In the genomic region with DNA sequence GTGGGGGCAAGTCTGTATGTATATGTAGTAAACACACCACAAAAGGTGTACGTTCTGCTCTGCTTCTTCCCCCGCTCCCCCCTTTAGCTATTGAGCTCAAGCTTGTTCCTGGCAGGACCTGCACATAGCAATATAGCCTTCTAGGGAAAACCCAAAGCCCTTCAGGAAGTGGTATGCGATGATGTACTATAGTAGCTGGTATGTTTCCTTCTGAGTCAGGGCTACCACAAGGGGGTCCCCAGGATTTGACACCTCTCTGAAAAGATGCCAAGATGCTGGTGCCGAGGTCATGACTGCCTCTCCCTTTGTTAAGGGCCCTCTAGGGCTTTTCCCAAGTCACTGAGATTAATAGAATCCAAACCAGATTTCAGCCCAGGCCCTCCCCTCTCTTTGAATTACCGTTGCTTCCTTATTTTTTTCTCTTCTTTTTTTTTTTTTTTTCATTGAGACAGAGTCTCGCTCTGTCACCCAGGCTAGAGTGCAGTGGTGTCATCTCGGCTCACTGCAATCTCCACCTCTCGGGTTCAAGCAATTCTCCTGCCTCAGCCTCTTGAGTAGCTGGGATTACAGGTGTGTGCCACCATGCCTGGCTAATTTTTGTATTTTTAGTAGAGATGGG, we compare ENCODE assay signal across 8 cellular contexts.
DNase-seq lines count a peak whose midpoint lies in the region; ATAC-seq and TF ChIP-seq lines count a peak whose summit lies in the region.

No MANE protein-coding gene starts in this region.

- H3F3A ChIP-seq in MM.1S (ENCODE audit: insufficient read depth, low read length), result no peaks in the 10 kb centered on the region

- H2AFZ ChIP-seq in MM.1S (ENCODE audit: low read length), result no peak overlapping the region

- no peak overlapping the region for H3K4me2 ChIP-seq in MM.1S (ENCODE audit: low read depth, low read length)

- POLR2A ChIA-PET in A673 (lab: Charles Lee; ENCODE audit: low non-redundant PET), result no interaction called here

- H3K27me3 ChIP-seq in MM.1S (replicated peaks; ENCODE audit: insufficient read depth, low read length), result no peaks in the 10 kb centered on the region
- H3K27me3 ChIP-seq in A673 (replicated peaks; ENCODE audit: insufficient read depth, low read depth, low read length, poor library complexity), result peaks cover 10% of the 10 kb centered on the region

- H3K4me1 ChIP-seq in MM.1S (ENCODE audit: low read length) (no peaks in the 10 kb centered on the region), A673 (ENCODE audit: insufficient read depth, low read length, poor library complexity, severe bottlenecking) (no peaks in the 10 kb centered on the region)

- H3K36me3 ChIP-seq in MM.1S (replicated peaks; ENCODE audit: insufficient read depth, low read length) (no peaks in the 10 kb centered on the region), A673 (ENCODE audit: insufficient read depth, low read length, poor library complexity, severe bottlenecking) (no peaks in the 10 kb centered on the region)

- intact Hi-C loops in A673 (cut with micrococcal nuclease; ENCODE audit: unreplicated experiment), result no loop called here

- no peaks in the 10 kb centered on the region for H3K79me2 ChIP-seq in MM.1S (ENCODE audit: low read length)

- no peak overlapping the region for H3K4me3 ChIP-seq in MM.1S (ENCODE audit: low read length)
- no peak overlapping the region for H3K4me3 ChIP-seq in A673 (ENCODE audit: low read depth, low read length, poor library complexity, severe bottlenecking)

- H3K9me2 ChIP-seq in MM.1S (replicated peaks; ENCODE audit: insufficient read depth, low read length), result no peaks in the 10 kb centered on the region

- no peaks in the 10 kb centered on the region for H4K20me1 ChIP-seq in MM.1S (ENCODE audit: insufficient read depth, low read length)

- CTCF ChIA-PET in A673 (lab: Charles Lee), result no interaction called here

- TF ChIP-seq CTCF in MM.1S (IDR thresholded peaks at IDR 0.05; ENCODE audit: low read length) (no peak), A673 (conservative IDR thresholded peaks at IDR 0.05; ENCODE audit: low read depth, low read length) (no peak)

- no TSS peak for BruUV-seq in A673 (replicated peaks; lab: Mats Ljungman, UMichigan)

- ATAC-seq in GM18907 (IDR thresholded peaks at IDR 0.05; ENCODE audit: unreplicated experiment), result peak; percentile 94
- peak; percentile 86 for ATAC-seq in HG03064 (IDR thresholded peaks at IDR 0.05; ENCODE audit: low read depth, unreplicated experiment)

- peak in 2 of 3 experiments; percentile 52 to 59 for DNase-seq in activated CD8-positive, alpha-beta memory T cell treated with anti-CD3 and anti-CD28 coated beads for 48 hours (ENCODE audit: low read depth in 2 of 3, low spot score in 2 of 3)
- peak; percentile 53 for DNase-seq in stimulated activated CD4-positive, alpha-beta T cell treated with anti-CD3 and anti-CD28 coated beads, Interleukin-12 subunit alpha, Interleukin-12 subunit beta, amount 100 ng/mL, for 4 hours
- DNase-seq in NCI-H82 treated with DMSO at 0.1 percent for 48 hours (lab: John Stamatoyannopoulos, UW; ENCODE audit: unreplicated experiment) (no peak), MM.1S (no peak), A172 (ENCODE audit: low spot score) (no peak), A673 (ENCODE audit: low spot score) (no peak)

- H3K27ac ChIP-seq in MM.1S (ENCODE audit: low read length) (no peak overlapping the region), A673 (ENCODE audit: low read depth, low read length, poor library complexity, severe bottlenecking) (no peak overlapping the region)

- no peak overlapping the region for H3K9ac ChIP-seq in MM.1S (ENCODE audit: low read length)

- no peaks in the 10 kb centered on the region for H3K9me3 ChIP-seq in MM.1S (replicated peaks; ENCODE audit: insufficient read depth, low read length)
- no peaks in the 10 kb centered on the region for H3K9me3 ChIP-seq in A673 (ENCODE audit: low read depth, low read length, poor library complexity, severe bottlenecking)

Comparison
In these comparisons a context has a peak if more than half of its experiments do, and no peak if none do; other contexts are left out.
1. DNase-seq: peak in activated CD8-positive, alpha-beta memory T cell treated with anti-CD3 and anti-CD28 coated beads for 48 hours (2 of 3) and stimulated activated CD4-positive, alpha-beta T cell treated with anti-CD3 and anti-CD28 coated beads, Interleukin-12 subunit alpha, Interleukin-12 subunit beta, amount 100 ng/mL, for 4 hours (single experiment); none in NCI-H82 treated with DMSO at 0.1 percent for 48 hours (single experiment), MM.1S (single experiment), A172 (single experiment) and A673 (single experiment).